ENCODE assay signal across 8 cellular contexts in the genomic region with DNA sequence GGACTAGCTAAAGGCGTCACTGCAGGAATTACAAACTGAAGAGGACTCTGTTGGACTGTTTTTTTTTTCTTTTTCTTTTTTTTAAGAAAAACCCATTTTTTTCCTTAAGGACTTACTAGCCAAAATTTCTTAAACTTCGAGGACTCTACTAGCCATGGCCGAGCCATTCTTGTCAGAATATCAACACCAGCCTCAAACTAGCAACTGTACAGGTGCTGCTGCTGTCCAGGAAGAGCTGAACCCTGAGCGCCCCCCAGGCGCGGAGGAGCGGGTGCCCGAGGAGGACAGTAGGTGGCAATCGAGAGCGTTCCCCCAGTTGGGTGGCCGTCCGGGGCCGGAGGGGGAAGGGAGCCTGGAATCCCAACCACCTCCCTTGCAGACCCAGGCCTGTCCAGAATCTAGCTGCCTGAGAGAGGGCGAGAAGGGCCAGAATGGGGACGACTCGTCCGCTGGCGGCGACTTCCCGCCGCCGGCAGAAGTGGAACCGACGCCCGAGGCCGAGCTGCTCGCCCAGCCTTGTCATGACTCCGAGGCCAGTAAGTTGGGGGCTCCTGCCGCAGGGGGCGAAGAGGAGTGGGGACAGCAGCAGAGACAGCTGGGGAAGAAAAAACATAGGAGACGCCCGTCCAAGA. TPM values are rescaled to one million over a fixed set of nuclear protein-coding genes. Genes with fewer than 3 reads are reported as not detected.
DNase-seq lines count a peak whose midpoint lies in the region; ATAC-seq and TF ChIP-seq lines count a peak whose summit lies in the region.

No MANE protein-coding gene starts in this region.

- H3K36me3 Mint-ChIP-seq in activated naive CD8-positive, alpha-beta T cell treated with anti-CD3 and anti-CD28 coated beads, Interleukin-2, amount 10 ng/mL, durations not matched to agents 7 days and 5 days = peaks cover 8% of the 10 kb centered on the region

- peak overlapping the region; percentile 92 for H3K27ac ChIP-seq in upper lobe of right lung

- no peaks in the 10 kb centered on the region for H3K9me3 ChIP-seq in upper lobe of right lung

- H3K36me3 ChIP-seq in upper lobe of right lung = no peaks in the 10 kb centered on the region

- peaks cover 27% of the 10 kb centered on the region for H3K4me1 Mint-ChIP-seq in activated naive CD8-positive, alpha-beta T cell treated with anti-CD3 and anti-CD28 coated beads, Interleukin-2, amount 10 ng/mL, durations not matched to agents 7 days and 5 days

- POLR2A ChIA-PET in activated naive CD8-positive, alpha-beta T cell treated with anti-CD3 and anti-CD28 coated beads, Interleukin-2, amount 10 ng/mL, durations not matched to agents 7 days and 5 days (lab: Charles Lee) = interaction anchor here (0.6 to 8.8 kb wide), 31 partner anchors 8 to 902 kb away, joined by 3 to 290 read pairs (median 6); partner anchors contain the start of genes ACBD4, C1QL1, DCAKD and FMNL1

- no peaks in the 10 kb centered on the region for H3K27me3 ChIP-seq in upper lobe of right lung

- peak overlapping the region; percentile 100 for H3K27ac Mint-ChIP-seq in activated naive CD8-positive, alpha-beta T cell treated with anti-CD3 and anti-CD28 coated beads, Interleukin-2, amount 10 ng/mL, durations not matched to agents 7 days and 5 days

- no peaks in the 10 kb centered on the region for H3K27me3 Mint-ChIP-seq in activated naive CD8-positive, alpha-beta T cell treated with anti-CD3 and anti-CD28 coated beads, Interleukin-2, amount 10 ng/mL, durations not matched to agents 7 days and 5 days

- peak; percentile 94 for TF ChIP-seq CTCF in AG09319 (IDR thresholded peaks at IDR 0.05; ENCODE audit: low read depth, low read length)
- peak; percentile 82 for TF ChIP-seq CTCF in upper lobe of right lung (IDR thresholded peaks at IDR 0.05)

- H3K4me3 ChIP-seq in upper lobe of right lung = peak overlapping the region; percentile 87

- ATAC-seq in GM19372 (IDR thresholded peaks at IDR 0.05; ENCODE audit: low read depth, unreplicated experiment) (peak; percentile 22), upper lobe of right lung (peak; percentile 63)
- peak; percentile 34 for ATAC-seq in activated naive CD8-positive, alpha-beta T cell treated with anti-CD3 and anti-CD28 coated beads, Interleukin-2, amount 10 ng/mL, durations not matched to agents 7 days and 5 days (ENCODE audit: low read depth)

- intact Hi-C loops in upper lobe of right lung (cut with DNase I) = no loop called here

- no peak for DNase-seq in AG09319 (ENCODE audit: extremely low read depth, low read depth)
- DNase-seq in NCI-H1092 (lab: John Stamatoyannopoulos, UW) = peak; percentile 66
- DNase-seq in SKM-1 treated with dmso at 0.1 percent for 144 hours (lab: John Stamatoyannopoulos, UW; ENCODE audit: unreplicated experiment) = peak; percentile 67
- peak; percentile 82 for DNase-seq in activated naive CD8-positive, alpha-beta T cell treated with anti-CD3 and anti-CD28 coated beads, Interleukin-2, amount 10 ng/mL, durations not matched to agents 7 days and 5 days
- DNase-seq in glomerular visceral epithelial cell (ENCODE audit: extremely low spot score) = peak; percentile 89
- DNase-seq in occipital lobe (lab: John Stamatoyannopoulos, UW) = peak; percentile 73
- DNase-seq in upper lobe of right lung = peak; percentile 93

- peak overlapping the region; percentile 99 for H3K4me3 Mint-ChIP-seq in activated naive CD8-positive, alpha-beta T cell treated with anti-CD3 and anti-CD28 coated beads, Interleukin-2, amount 10 ng/mL, durations not matched to agents 7 days and 5 days

- H3K9me3 Mint-ChIP-seq in activated naive CD8-positive, alpha-beta T cell treated with anti-CD3 and anti-CD28 coated beads, Interleukin-2, amount 10 ng/mL, durations not matched to agents 7 days and 5 days = no peaks in the 10 kb centered on the region

- peaks cover 37% of the 10 kb centered on the region for H3K4me1 ChIP-seq in upper lobe of right lung

RNA-seq across cellular contexts. Expression of gene HEXIM1, which starts 0.9 kb away (rescaled TPM):
- 10 to 100 TPM; 33.6 to 33.7 TPM for total RNA-seq in activated naive CD8-positive, alpha-beta T cell treated with anti-CD3 and anti-CD28 coated beads, Interleukin-2, amount 10 ng/mL, durations not matched to agents 7 days and 5 days
- total RNA-seq in occipital lobe = 8.0 TPM
- 36.1 TPM for total RNA-seq in upper lobe of right lung

RNA-seq across cellular contexts. Expression of gene HEXIM2, which starts 12.5 kb away (rescaled TPM):
- total RNA-seq in activated naive CD8-positive, alpha-beta T cell treated with anti-CD3 and anti-CD28 coated beads, Interleukin-2, amount 10 ng/mL, durations not matched to agents 7 days and 5 days = 1 to 10 TPM; 6.7 to 7.7 TPM
- total RNA-seq in occipital lobe (8.1 TPM), upper lobe of right lung (5.7 TPM)

RNA-seq across cellular contexts. Expression of gene ACBD4, which starts 13.7 kb away (rescaled TPM):
- total RNA-seq in activated naive CD8-positive, alpha-beta T cell treated with anti-CD3 and anti-CD28 coated beads, Interleukin-2, amount 10 ng/mL, durations not matched to agents 7 days and 5 days = 10 to 100 TPM; 24.5 to 25.0 TPM
- total RNA-seq in occipital lobe = 3.0 TPM
- 16.3 TPM for total RNA-seq in upper lobe of right lung

RNA-seq across cellular contexts. Expression of gene PLCD3, which starts 16.8 kb away (rescaled TPM):
- 1 to 10 TPM; 4.2 to 4.9 TPM for total RNA-seq in activated naive CD8-positive, alpha-beta T cell treated with anti-CD3 and anti-CD28 coated beads, Interleukin-2, amount 10 ng/mL, durations not matched to agents 7 days and 5 days
- total RNA-seq in occipital lobe (3.1 TPM), upper lobe of right lung (37.0 TPM)
